34 cellular contexts compared by ENCODE assay signal in the genomic region with DNA sequence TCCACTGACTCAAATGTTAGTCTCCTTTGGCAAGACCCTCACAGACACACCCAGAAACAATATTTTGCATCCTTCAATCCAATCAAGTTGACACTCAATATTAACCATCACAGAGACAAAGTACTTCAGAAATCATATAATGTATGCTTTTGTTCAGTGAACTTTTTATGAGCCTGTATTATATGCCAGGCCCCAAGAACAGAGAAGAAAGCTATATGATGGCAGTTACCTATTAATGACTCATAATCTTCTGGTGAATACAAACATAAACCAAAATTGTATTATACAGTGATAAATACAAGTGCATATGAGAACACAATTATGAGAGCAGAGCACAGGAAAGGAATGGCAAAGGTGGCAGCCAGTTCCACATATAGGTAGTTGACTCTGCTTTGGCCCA.
"Had no signal": no experiment of that assay in that cellular context is flagged by ENCODE, and none has a peak within 500 bp of the region (broad histone marks: within the 10 kb centered on the region; RNA-seq: fewer than 3 reads in every experiment).

No MANE protein-coding gene starts in this region.

- DNase-seq: Karpas-422, Kasumi-1, MG63, MM.1S, MV-4-11, NCI-H1048, NCI-H1092, NCI-H1092 treated with DMSO at 0.1 percent for 48 hours, NCI-H1105, NCI-H1105 treated with DMSO at 0.1 percent for 48 hours, NCI-H1417, NCI-H1417 treated with DMSO at 0.1 percent for 48 hours, NCI-H1436, NCI-H1436 treated with DMSO at 0.1 percent for 48 hours, NCI-H146, NCI-H1694, NCI-H1694 treated with DMSO at 0.1 percent for 48 hours, NCI-H187, NCI-H187 treated with DMSO at 0.1 percent for 48 hours, NCI-H1930, NCI-H2029, NCI-H2029 treated with DMSO at 0.1 percent for 48 hours, NCI-H2081, NCI-H2081 treated with DMSO at 0.1 percent for 48 hours, NCI-H2107, NCI-H2171, NCI-H2171 treated with DMSO at 0.1 percent for 48 hours, NCI-H2227 treated with DMSO at 0.1 percent for 48 hours, NCI-H226, NCI-H345, NCI-H446, NCI-H446 treated with DMSO at 0.1 percent for 48 hours, NCI-H510A had no signal

- H3K4me2 ChIP-seq: KMS-11 had no signal

- H3K36me3 ChIP-seq: MG63 had no signal

- H3K9me3 ChIP-seq: MG63 had no signal

- H3K27ac ChIP-seq: KMS-11 had no signal

- H3K9ac ChIP-seq: KMS-11 had no signal

- H3K27me3 ChIP-seq: MG63 had no signal

- H3K4me3 ChIP-seq: MG63 had no signal
